ENCODE assay signal across 1 cellular context in genomic region chr15:67125589-67126502, GRCh38.
A peak's percentile ranks its signal among the peaks of the same experiment; 100 is the strongest.
TF ChIP-seq lines count a peak whose summit lies in the region.

No MANE protein-coding gene starts in this region.

TF ChIP-seq in A549, 52 proteins besides CTCF, POLR2A, EP300 and RAD21 (continued from another document):
- TF ChIP-seq ELK1 (IDR thresholded peaks at IDR 0.05; ENCODE audit: low read depth, low read length), result no peak
- TF ChIP-seq USF2 (IDR thresholded peaks at IDR 0.05), result no peak; the same call in 1 of the 2 replicates
- peak; percentile 60; the same call in 1 of the 2 replicates for TF ChIP-seq TFCP2L1 (CRISPR knock-in tag; IDR thresholded peaks at IDR 0.05)
- TF ChIP-seq KDM5A (IDR thresholded peaks at IDR 0.05), result no peak
- 0 out of 2 replicates have a peak, but pooled peaks have one; percentile 72 for TF ChIP-seq PBX3 (IDR thresholded peaks at IDR 0.05)
- peak; percentile 20 for TF ChIP-seq EHF (CRISPR knock-in tag; IDR thresholded peaks at IDR 0.05)
- no peak for TF ChIP-seq HMGXB4 (CRISPR knock-in tag; IDR thresholded peaks at IDR 0.05; ENCODE audit: borderline replicate concordance)
- no peak for TF ChIP-seq KDM1A (IDR thresholded peaks at IDR 0.05; ENCODE audit: low read depth)
- TF ChIP-seq CHD2 (IDR thresholded peaks at IDR 0.05; ENCODE audit: low read length, partially characterized antibody), result no peak
- no peak for TF ChIP-seq POLR2AphosphoS2 (conservative IDR thresholded peaks at IDR 0.05; ENCODE audit: low read length)
- TF ChIP-seq SREBF2 (IDR thresholded peaks at IDR 0.05), result no peak
- no peak for TF ChIP-seq RNF2 (IDR thresholded peaks at IDR 0.05; ENCODE audit: borderline replicate concordance, low read depth)
- TF ChIP-seq TP53 (CRISPR knock-in tag; IDR thresholded peaks at IDR 0.05), result peak; percentile 69; the same call in 1 of the 2 replicates
- TF ChIP-seq MAX (IDR thresholded peaks at IDR 0.05), result peak; percentile 92
- TF ChIP-seq FOSB (CRISPR knock-in tag; IDR thresholded peaks at IDR 0.05), result 0 out of 2 replicates have a peak, but pooled peaks have one; percentile 60
- peak; percentile 52; the same call in 1 of the 2 replicates for TF ChIP-seq HOXA7 (CRISPR knock-in tag; IDR thresholded peaks at IDR 0.05)
- TF ChIP-seq ZFP36 (IDR thresholded peaks at IDR 0.05; ENCODE audit: borderline replicate concordance, partially characterized antibody), result no peak
- TF ChIP-seq CEBPB (IDR thresholded peaks at IDR 0.05), result peak; percentile 87 to 93
- 0 out of 2 replicates have a peak, but pooled peaks have one; percentile 32 for TF ChIP-seq HES2 (IDR thresholded peaks at IDR 0.05)
- no peak for TF ChIP-seq MYC (IDR thresholded peaks at IDR 0.05; ENCODE audit: borderline replicate concordance, low read length)
- TF ChIP-seq HOXB5 (CRISPR knock-in tag; IDR thresholded peaks at IDR 0.05), result peak; percentile 71; the same call in 1 of the 2 replicates
- TF ChIP-seq ZNF302 (CRISPR knock-in tag; IDR thresholded peaks at IDR 0.05), result 0 out of 2 replicates have a peak, but pooled peaks have one; percentile 8
- TF ChIP-seq ESRRA (IDR thresholded peaks at IDR 0.05; ENCODE audit: borderline replicate concordance, low read length), result no peak
- no peak for TF ChIP-seq EHMT2 (IDR thresholded peaks at IDR 0.05; ENCODE audit: low read depth)
- TF ChIP-seq MAFK (IDR thresholded peaks at IDR 0.05; ENCODE audit: partially characterized antibody), result peak; percentile 19
